Comparison of ENCODE assay signal across 15 cellular contexts in genomic region chr2:110747522-110748488, GRCh38. TPM values are rescaled to one million over a fixed set of nuclear protein-coding genes. Genes with fewer than 3 reads are reported as not detected.
DNase-seq lines count a peak whose midpoint lies in the region; ATAC-seq and TF ChIP-seq lines count a peak whose summit lies in the region.
"Had no signal": no experiment of that assay in that cellular context is flagged by ENCODE, and none has a peak within 500 bp of the region (broad histone marks: within the 10 kb centered on the region; RNA-seq: fewer than 3 reads in every experiment).

No MANE protein-coding gene starts in this region.

- peak overlapping the region; percentile 62 for H3K9ac ChIP-seq in Loucy (ENCODE audit: low read depth, low read length, poor library complexity, severe bottlenecking)

- no peaks in the 10 kb centered on the region for H3K9me3 Mint-ChIP-seq in activated naive CD4-positive, alpha-beta T cell treated with anti-CD3 and anti-CD28 coated beads, Interleukin-2, amount 10 ng/mL, durations not matched to agents 7 days and 5 days
- no peaks in the 10 kb centered on the region for H3K9me3 Mint-ChIP-seq in activated naive CD8-positive, alpha-beta T cell treated with anti-CD3 and anti-CD28 coated beads for 36 hours
- no peaks in the 10 kb centered on the region for H3K9me3 Mint-ChIP-seq in stimulated activated effector memory CD8-positive, alpha-beta T cell treated with anti-CD3 and anti-CD28 coated beads, Interleukin-12 subunit alpha, Interleukin-12 subunit beta, amount 100 ng/mL, for 72 hours
- no peaks in the 10 kb centered on the region for H3K9me3 Mint-ChIP-seq in HFFc6
- H3K9me3 Mint-ChIP-seq: stimulated activated memory B cell treated with anti-CD40 and anti-IgM and Interleukin-4, amounts not matched to agents 10 μg/mL and 1 μg/mL and 100 μg/mL, for 72 hours had no signal

- H3K36me3 ChIP-seq in Loucy (ENCODE audit: insufficient read depth, low read length): no peaks in the 10 kb centered on the region
- no peaks in the 10 kb centered on the region for H3K36me3 ChIP-seq in sigmoid colon
- H3K36me3 ChIP-seq: SJCRH30, vagina, WERI-Rb-1 had no signal

- H4K20me1 ChIP-seq in Loucy (ENCODE audit: insufficient read depth, low read length, poor library complexity, severe bottlenecking): no peaks in the 10 kb centered on the region

- WGBS in sigmoid colon, 2 donors: 61 to 65% methylated on average over 8 of the region's 8 CpGs

- H3K27ac ChIP-seq in sigmoid colon: no peak overlapping the region
- H3K27ac ChIP-seq: SJCRH30, vagina, WERI-Rb-1 had no signal

- peak overlapping the region; percentile 6 for H3K4me3 Mint-ChIP-seq in activated naive CD4-positive, alpha-beta T cell treated with anti-CD3 and anti-CD28 coated beads, Interleukin-2, amount 10 ng/mL, durations not matched to agents 7 days and 5 days
- H3K4me3 Mint-ChIP-seq in activated naive CD8-positive, alpha-beta T cell treated with anti-CD3 and anti-CD28 coated beads for 36 hours: peak overlapping the region; percentile 35
- peak overlapping the region; percentile 16 for H3K4me3 Mint-ChIP-seq in stimulated activated effector memory CD8-positive, alpha-beta T cell treated with anti-CD3 and anti-CD28 coated beads, Interleukin-12 subunit alpha, Interleukin-12 subunit beta, amount 100 ng/mL, for 72 hours
- no peak overlapping the region for H3K4me3 Mint-ChIP-seq in HFFc6
- H3K4me3 Mint-ChIP-seq: stimulated activated memory B cell treated with anti-CD40 and anti-IgM and Interleukin-4, amounts not matched to agents 10 μg/mL and 1 μg/mL and 100 μg/mL, for 72 hours had no signal

- CTCF ChIA-PET in activated naive CD4-positive, alpha-beta T cell treated with anti-CD3 and anti-CD28 coated beads, Interleukin-2, amount 10 ng/mL, durations not matched to agents 7 days and 5 days (lab: Charles Lee): interaction anchor here (1.2 kb wide), 1 partner anchor 66 kb away, joined by 3 read pairs; no protein-coding TSS in a partner anchor

- H3K9me2 ChIP-seq in Loucy (replicated peaks; ENCODE audit: low read depth, low read length): no peaks in the 10 kb centered on the region

- peak overlapping the region; percentile 70 for H3K4me2 ChIP-seq in Loucy (ENCODE audit: low read depth, low read length, poor library complexity, severe bottlenecking)

- ATAC-seq in stimulated activated effector memory CD8-positive, alpha-beta T cell treated with anti-CD3 and anti-CD28 coated beads, Interleukin-12 subunit alpha, Interleukin-12 subunit beta, amount 100 ng/mL, for 72 hours: no peak
- no peak for ATAC-seq in GM21526 (IDR thresholded peaks at IDR 0.05; ENCODE audit: low FRiP score, unreplicated experiment)
- ATAC-seq: HCT116 had no signal

- peaks cover 2% of the 10 kb centered on the region for H3K36me3 Mint-ChIP-seq in activated naive CD4-positive, alpha-beta T cell treated with anti-CD3 and anti-CD28 coated beads, Interleukin-2, amount 10 ng/mL, durations not matched to agents 7 days and 5 days
- H3K36me3 Mint-ChIP-seq in activated naive CD8-positive, alpha-beta T cell treated with anti-CD3 and anti-CD28 coated beads for 36 hours: no peaks in the 10 kb centered on the region
- H3K36me3 Mint-ChIP-seq in stimulated activated effector memory CD8-positive, alpha-beta T cell treated with anti-CD3 and anti-CD28 coated beads, Interleukin-12 subunit alpha, Interleukin-12 subunit beta, amount 100 ng/mL, for 72 hours: no peaks in the 10 kb centered on the region
- no peaks in the 10 kb centered on the region for H3K36me3 Mint-ChIP-seq in HFFc6 (ENCODE audit: low read depth)
- H3K36me3 Mint-ChIP-seq: stimulated activated memory B cell treated with anti-CD40 and anti-IgM and Interleukin-4, amounts not matched to agents 10 μg/mL and 1 μg/mL and 100 μg/mL, for 72 hours had no signal

- peaks cover 36% of the 10 kb centered on the region for H3K4me1 ChIP-seq in Loucy (ENCODE audit: insufficient read depth, low read length, poor library complexity, severe bottlenecking)
- H3K4me1 ChIP-seq in sigmoid colon: no peaks in the 10 kb centered on the region
- H3K4me1 ChIP-seq: vagina had no signal

- no peaks in the 10 kb centered on the region for H3K79me2 ChIP-seq in Loucy (ENCODE audit: insufficient read depth, low read length)

- H3K4me1 Mint-ChIP-seq in activated naive CD4-positive, alpha-beta T cell treated with anti-CD3 and anti-CD28 coated beads, Interleukin-2, amount 10 ng/mL, durations not matched to agents 7 days and 5 days: peaks cover 34% of the 10 kb centered on the region
- H3K4me1 Mint-ChIP-seq in activated naive CD8-positive, alpha-beta T cell treated with anti-CD3 and anti-CD28 coated beads for 36 hours: peaks cover 20% of the 10 kb centered on the region
- H3K4me1 Mint-ChIP-seq in stimulated activated effector memory CD8-positive, alpha-beta T cell treated with anti-CD3 and anti-CD28 coated beads, Interleukin-12 subunit alpha, Interleukin-12 subunit beta, amount 100 ng/mL, for 72 hours: peaks cover 23% of the 10 kb centered on the region
- no peaks in the 10 kb centered on the region for H3K4me1 Mint-ChIP-seq in HFFc6 (ENCODE audit: low read depth)

- H3K27me3 ChIP-seq in Loucy (ENCODE audit: insufficient read depth, low read length, poor library complexity, severe bottlenecking) (no peaks in the 10 kb centered on the region), sigmoid colon (no peaks in the 10 kb centered on the region)
- H3K27me3 ChIP-seq: SJCRH30, vagina had no signal

- no peak for TF ChIP-seq EP300 in sigmoid colon (IDR thresholded peaks at IDR 0.05)

- TF ChIP-seq POLR2A in sigmoid colon (IDR thresholded peaks at IDR 0.05): no peak

- H3F3A ChIP-seq in Loucy (ENCODE audit: low read depth): 0 out of 2 replicates have a peak, but pooled peaks cover 3% of the 10 kb centered on the region

- intact Hi-C loops in sigmoid colon (cut with DNase I): no loop called here

- peaks cover 55% of the 10 kb centered on the region for H3K27me3 Mint-ChIP-seq in activated naive CD4-positive, alpha-beta T cell treated with anti-CD3 and anti-CD28 coated beads, Interleukin-2, amount 10 ng/mL, durations not matched to agents 7 days and 5 days
- peaks cover 60% of the 10 kb centered on the region for H3K27me3 Mint-ChIP-seq in activated naive CD8-positive, alpha-beta T cell treated with anti-CD3 and anti-CD28 coated beads for 36 hours
- peaks cover 57% of the 10 kb centered on the region for H3K27me3 Mint-ChIP-seq in HFFc6 (ENCODE audit: insufficient read depth)

- H2AFZ ChIP-seq in Loucy (ENCODE audit: low read length): peak overlapping the region; percentile 64

- TF ChIP-seq CTCF in Loucy (conservative IDR thresholded peaks at IDR 0.05; ENCODE audit: low read length) (no peak), sigmoid colon (IDR thresholded peaks at IDR 0.05) (no peak), HFFc6 (IDR thresholded peaks at IDR 0.05) (no peak)

- peak overlapping the region; percentile 61 for H3K4me3 ChIP-seq in Loucy (ENCODE audit: low read length, poor library complexity, severe bottlenecking)
- H3K4me3 ChIP-seq in sigmoid colon: no peak overlapping the region
- H3K4me3 ChIP-seq: SJCRH30, vagina had no signal

- peak; percentile 24 for DNase-seq in activated naive CD4-positive, alpha-beta T cell treated with anti-CD3 and anti-CD28 coated beads, Interleukin-2, amount 10 ng/mL, durations not matched to agents 7 days and 5 days
- DNase-seq in activated naive CD4-positive, alpha-beta T cell treated with Interleukin-2 at 50 U/mL for 16 hours: no peak
- DNase-seq in activated naive CD8-positive, alpha-beta T cell treated with anti-CD3 and anti-CD28 coated beads for 36 hours: no peak
- peak in 1 of 2 donors; percentile 49 for DNase-seq in stimulated activated effector memory CD8-positive, alpha-beta T cell treated with anti-CD3 and anti-CD28 coated beads, Interleukin-12 subunit alpha, Interleukin-12 subunit beta, amount 100 ng/mL, for 72 hours (ENCODE audit: low spot score in 2 of 2)
- no peak for DNase-seq in sigmoid colon
- no peak for DNase-seq in HFFc6
- DNase-seq: kidney glomerular epithelial cell, WERI-Rb-1 had no signal

- H3K9me3 ChIP-seq in Loucy (ENCODE audit: insufficient read depth, low read depth, low read length): no peaks in the 10 kb centered on the region
- no peaks in the 10 kb centered on the region for H3K9me3 ChIP-seq in sigmoid colon
- H3K9me3 ChIP-seq: SJCRH30, vagina had no signal

- peak overlapping the region; percentile 58 for H3K27ac Mint-ChIP-seq in activated naive CD4-positive, alpha-beta T cell treated with anti-CD3 and anti-CD28 coated beads, Interleukin-2, amount 10 ng/mL, durations not matched to agents 7 days and 5 days
- H3K27ac Mint-ChIP-seq in activated naive CD8-positive, alpha-beta T cell treated with anti-CD3 and anti-CD28 coated beads for 36 hours: peak overlapping the region; percentile 49
- H3K27ac Mint-ChIP-seq in stimulated activated effector memory CD8-positive, alpha-beta T cell treated with anti-CD3 and anti-CD28 coated beads, Interleukin-12 subunit alpha, Interleukin-12 subunit beta, amount 100 ng/mL, for 72 hours: no peak overlapping the region
- no peak overlapping the region for H3K27ac Mint-ChIP-seq in HFFc6
- H3K27ac Mint-ChIP-seq: stimulated activated memory B cell treated with anti-CD40 and anti-IgM and Interleukin-4, amounts not matched to agents 10 μg/mL and 1 μg/mL and 100 μg/mL, for 72 hours had no signal

RNA-seq across cellular contexts. Expression of gene ACOXL, which starts 15.4 kb away (rescaled TPM):
- not detected for total RNA-seq in activated naive CD8-positive, alpha-beta T cell treated with anti-CD3 and anti-CD28 coated beads for 36 hours
- total RNA-seq in sigmoid colon: not detected
- polyA plus RNA-seq in sigmoid colon: under 1 TPM in 1 of 3 donors, not detected in 2; 0.45 TPM
- total RNA-seq in HFFc6 (2021; fragmentation: NEBNext Ultra II Directional; extraction: Animal tissue kit (Norgen Biotek cat#: 25700)): not detected
- total RNA-seq: cardiac septum, SJCRH30, vagina had no signal

Comparison
In these comparisons a context has a peak if more than half of its experiments do, and no peak if none do; other contexts are left out.
1. H3K27ac Mint-ChIP-seq: peak in activated naive CD4-positive, alpha-beta T cell treated with anti-CD3 and anti-CD28 coated beads, Interleukin-2, amount 10 ng/mL, durations not matched to agents 7 days and 5 days (single experiment) and activated naive CD8-positive, alpha-beta T cell treated with anti-CD3 and anti-CD28 coated beads for 36 hours (single experiment); none in stimulated activated effector memory CD8-positive, alpha-beta T cell treated with anti-CD3 and anti-CD28 coated beads, Interleukin-12 subunit alpha, Interleukin-12 subunit beta, amount 100 ng/mL, for 72 hours (single experiment) and HFFc6 (single experiment).